Comparison of ENCODE assay signal across 1 cellular context in the genomic region with DNA sequence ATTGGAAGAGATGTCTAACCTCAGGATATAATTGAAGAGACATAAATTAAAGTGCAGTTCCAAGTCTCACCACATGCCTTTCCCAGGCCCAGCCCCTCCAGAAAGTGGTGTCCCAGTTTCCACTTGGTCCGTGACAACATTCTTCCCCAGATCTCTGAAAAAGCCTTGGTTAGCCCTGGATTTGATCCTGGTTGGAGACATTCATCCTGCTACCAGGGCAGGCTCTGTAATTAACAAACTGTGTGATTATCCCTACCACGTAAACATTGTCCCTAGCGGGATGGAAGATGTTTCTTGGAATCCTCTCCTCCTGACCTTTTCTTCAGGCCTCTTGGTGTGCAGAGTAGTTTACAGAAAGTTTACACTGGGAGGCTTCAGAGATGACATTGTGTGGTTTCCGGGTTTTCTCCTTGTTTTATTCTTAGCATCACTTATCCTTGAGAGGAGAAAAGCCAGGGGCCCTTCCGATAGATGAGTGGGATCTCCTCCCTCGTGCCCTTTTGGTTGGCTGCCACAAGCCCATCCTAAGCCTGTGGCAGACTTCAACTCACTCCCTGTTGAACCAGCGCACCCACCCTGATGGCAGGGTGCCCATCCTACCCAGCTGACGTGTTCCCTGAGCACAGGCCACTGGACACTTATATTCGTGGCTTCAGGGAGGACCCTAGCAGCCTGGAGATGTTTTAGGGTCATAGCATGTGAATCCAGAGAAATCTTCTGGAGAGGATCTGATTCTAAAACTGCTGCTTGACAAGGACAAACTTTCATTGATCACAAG.
TF ChIP-seq lines count a peak whose summit lies in the region.

No MANE protein-coding gene starts in this region.

TF ChIP-seq in liver, 16 proteins besides CTCF, POLR2A, EP300 and RAD21 (continued from another document):
- TF ChIP-seq, protein P1, sequence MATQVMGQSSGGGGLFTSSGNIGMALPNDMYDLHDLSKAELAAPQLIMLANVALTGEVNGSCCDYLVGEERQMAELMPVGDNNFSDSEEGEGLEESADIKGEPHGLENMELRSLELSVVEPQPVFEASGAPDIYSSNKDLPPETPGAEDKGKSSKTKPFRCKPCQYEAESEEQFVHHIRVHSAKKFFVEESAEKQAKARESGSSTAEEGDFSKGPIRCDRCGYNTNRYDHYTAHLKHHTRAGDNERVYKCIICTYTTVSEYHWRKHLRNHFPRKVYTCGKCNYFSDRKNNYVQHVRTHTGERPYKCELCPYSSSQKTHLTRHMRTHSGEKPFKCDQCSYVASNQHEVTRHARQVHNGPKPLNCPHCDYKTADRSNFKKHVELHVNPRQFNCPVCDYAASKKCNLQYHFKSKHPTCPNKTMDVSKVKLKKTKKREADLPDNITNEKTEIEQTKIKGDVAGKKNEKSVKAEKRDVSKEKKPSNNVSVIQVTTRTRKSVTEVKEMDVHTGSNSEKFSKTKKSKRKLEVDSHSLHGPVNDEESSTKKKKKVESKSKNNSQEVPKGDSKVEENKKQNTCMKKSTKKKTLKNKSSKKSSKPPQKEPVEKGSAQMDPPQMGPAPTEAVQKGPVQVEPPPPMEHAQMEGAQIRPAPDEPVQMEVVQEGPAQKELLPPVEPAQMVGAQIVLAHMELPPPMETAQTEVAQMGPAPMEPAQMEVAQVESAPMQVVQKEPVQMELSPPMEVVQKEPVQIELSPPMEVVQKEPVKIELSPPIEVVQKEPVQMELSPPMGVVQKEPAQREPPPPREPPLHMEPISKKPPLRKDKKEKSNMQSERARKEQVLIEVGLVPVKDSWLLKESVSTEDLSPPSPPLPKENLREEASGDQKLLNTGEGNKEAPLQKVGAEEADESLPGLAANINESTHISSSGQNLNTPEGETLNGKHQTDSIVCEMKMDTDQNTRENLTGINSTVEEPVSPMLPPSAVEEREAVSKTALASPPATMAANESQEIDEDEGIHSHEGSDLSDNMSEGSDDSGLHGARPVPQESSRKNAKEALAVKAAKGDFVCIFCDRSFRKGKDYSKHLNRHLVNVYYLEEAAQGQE (IDR thresholded peaks at IDR 0.05), result peak; percentile 47
- TF ChIP-seq, protein P2, sequence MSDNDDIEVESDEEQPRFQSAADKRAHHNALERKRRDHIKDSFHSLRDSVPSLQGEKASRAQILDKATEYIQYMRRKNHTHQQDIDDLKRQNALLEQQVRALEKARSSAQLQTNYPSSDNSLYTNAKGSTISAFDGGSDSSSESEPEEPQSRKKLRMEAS (IDR thresholded peaks at IDR 0.05), result no peak
- peak; percentile 34 for TF ChIP-seq RXRA (IDR thresholded peaks at IDR 0.05)
- TF ChIP-seq, protein P3, sequence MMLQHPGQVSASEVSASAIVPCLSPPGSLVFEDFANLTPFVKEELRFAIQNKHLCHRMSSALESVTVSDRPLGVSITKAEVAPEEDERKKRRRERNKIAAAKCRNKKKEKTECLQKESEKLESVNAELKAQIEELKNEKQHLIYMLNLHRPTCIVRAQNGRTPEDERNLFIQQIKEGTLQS (IDR thresholded peaks at IDR 0.05), result no peak
- peak; percentile 54 for TF ChIP-seq NR2F2 (IDR thresholded peaks at IDR 0.05)
